In genomic region chr4:10019521-10020051, GRCh38 we compare ENCODE assay signal across 9 cellular contexts. TPM values are rescaled to one million over a fixed set of nuclear protein-coding genes. Genes with fewer than 3 reads are reported as not detected.
DNase-seq lines count a peak whose midpoint lies in the region; ATAC-seq and TF ChIP-seq lines count a peak whose summit lies in the region.
"Had no signal": no experiment of that assay in that cellular context is flagged by ENCODE, and none has a peak within 500 bp of the region (broad histone marks: within the 10 kb centered on the region; RNA-seq: fewer than 3 reads in every experiment).

No MANE protein-coding gene starts in this region.

- intact Hi-C loops in sigmoid colon (cut with DNase I): loop anchor here (1.0 to 5.0 kb wide), 3 partner anchors 98 to 383 kb away; no protein-coding TSS in a partner anchor

- 73 to 78% methylated on average over 9 of the region's 9 CpGs for WGBS in sigmoid colon, 2 donors

- no peak for DNase-seq in H7
- no peak for DNase-seq in WTC11 (ENCODE audit: low spot score)
- DNase-seq in cardiac muscle cell (ENCODE audit: low read depth in 1 of 2, low spot score in 1 of 2): no peak
- DNase-seq in sigmoid colon: peak; percentile 82
- no peak for DNase-seq in GM20000 (ENCODE audit: low spot score)
- DNase-seq in cerebellar nuclear complex (lab: John Stamatoyannopoulos, UW): no peak

- H3K27me3 Mint-ChIP-seq in WTC11 (ENCODE audit: low read depth): peaks cover 17% of the 10 kb centered on the region

- no peaks in the 10 kb centered on the region for H3K36me3 ChIP-seq in H7 (replicated peaks; ENCODE audit: control insufficient read depth, insufficient read depth, low read length)
- H3K36me3 ChIP-seq in cardiac muscle cell: no peaks in the 10 kb centered on the region
- no peaks in the 10 kb centered on the region for H3K36me3 ChIP-seq in sigmoid colon

- CTCF ChIA-PET in WTC11 (lab: Charles Lee): interaction anchor here (0.7 to 1.3 kb wide), 8 partner anchors 15 to 315 kb away, joined by 3 to 7 read pairs (median 3); no protein-coding TSS in a partner anchor

- POLR2A ChIA-PET in WTC11 (lab: Charles Lee): interaction anchor here (0.6 kb wide), 1 partner anchor 275 kb away, joined by 3 read pairs; no protein-coding TSS in a partner anchor

- peaks cover 9% of the 10 kb centered on the region for H3K4me1 Mint-ChIP-seq in WTC11

- peak in 2 of 4 donors; percentile 52 to 70 for TF ChIP-seq EP300 in sigmoid colon (IDR thresholded peaks at IDR 0.05)

- H3K27ac ChIP-seq in cardiac muscle cell: no peak overlapping the region
- peak overlapping the region; percentile 84 to 91 (median 88) for H3K27ac ChIP-seq in sigmoid colon
- H3K27ac ChIP-seq: SK-N-MC had no signal

- H3K9me3 ChIP-seq in cardiac muscle cell (ENCODE audit: low read depth) (no peaks in the 10 kb centered on the region), sigmoid colon (no peaks in the 10 kb centered on the region)

- H3K4me1 ChIP-seq in cardiac muscle cell (ENCODE audit: low read depth): no peaks in the 10 kb centered on the region
- H3K4me1 ChIP-seq in sigmoid colon: peaks cover 0 to 23% (median 18%) of the 10 kb centered on the region in 4 donors

- no peak for TF ChIP-seq CTCF in WTC11 (IDR thresholded peaks at IDR 0.05)
- TF ChIP-seq CTCF in cardiac muscle cell (IDR thresholded peaks at IDR 0.05; ENCODE audit: low read depth, low read length): no peak
- TF ChIP-seq CTCF in sigmoid colon (IDR thresholded peaks at IDR 0.05): no peak
- no peak for TF ChIP-seq CTCF in GM20000 (IDR thresholded peaks at IDR 0.05; ENCODE audit: extremely low read depth, missing control alignments)

- ATAC-seq in WTC11 (no peak), HG03139 (IDR thresholded peaks at IDR 0.05; ENCODE audit: unreplicated experiment) (no peak), GM21360 (IDR thresholded peaks at IDR 0.05; ENCODE audit: unreplicated experiment) (no peak)

- no peaks in the 10 kb centered on the region for H3K9me3 Mint-ChIP-seq in WTC11

- H3K27me3 ChIP-seq in H7 (ENCODE audit: control insufficient read depth, insufficient read depth, low read length) (peaks cover 6% of the 10 kb centered on the region), cardiac muscle cell (no peaks in the 10 kb centered on the region), sigmoid colon (no peaks in the 10 kb centered on the region)

- peak overlapping the region; percentile 69 for H3K4me3 Mint-ChIP-seq in WTC11

- H3K4me3 ChIP-seq in H7 (ENCODE audit: insufficient read depth, low read depth, low read length) (peak overlapping the region; percentile 46; the same call in 1 of the 2 replicates), cardiac muscle cell (peak overlapping the region; percentile 19), sigmoid colon (peak overlapping the region; percentile 33 to 50 (median 48))
- H3K4me3 ChIP-seq: SK-N-MC had no signal

- no peaks in the 10 kb centered on the region for H3K36me3 Mint-ChIP-seq in WTC11

- no peak for TF ChIP-seq POLR2A in sigmoid colon (IDR thresholded peaks at IDR 0.05)

- H3K27ac Mint-ChIP-seq in WTC11: no peak overlapping the region

TF ChIP-seq in WTC11, 78 proteins besides CTCF, POLR2A, EP300 and RAD21 (continues in another document):
- TF ChIP-seq GRHL2 (CRISPR knock-in tag; IDR thresholded peaks at IDR 0.05; ENCODE audit: insufficient replicate concordance, severe bottlenecking) (no peak), ZMAT4 (CRISPR knock-in tag; IDR thresholded peaks at IDR 0.05) (no peak), ATF2 (CRISPR knock-in tag; IDR thresholded peaks at IDR 0.05; ENCODE audit: borderline replicate concordance, low read depth) (no peak), HMGXB4 (CRISPR knock-in tag; IDR thresholded peaks at IDR 0.05) (no peak), RELA (CRISPR knock-in tag; IDR thresholded peaks at IDR 0.05; ENCODE audit: borderline replicate concordance) (no peak), NR2C2 (CRISPR knock-in tag; IDR thresholded peaks at IDR 0.05) (no peak), TEAD4 (CRISPR knock-in tag; IDR thresholded peaks at IDR 0.05) (no peak), ZBTB21 (CRISPR knock-in tag; IDR thresholded peaks at IDR 0.05; ENCODE audit: borderline replicate concordance) (no peak), AR (CRISPR knock-in tag; IDR thresholded peaks at IDR 0.05) (no peak), ZNF416 (CRISPR knock-in tag; IDR thresholded peaks at IDR 0.05) (no peak), TCF7 (CRISPR knock-in tag; IDR thresholded peaks at IDR 0.05; ENCODE audit: low read depth) (no peak), PREB (CRISPR knock-in tag; IDR thresholded peaks at IDR 0.05; ENCODE audit: borderline replicate concordance) (no peak), CDX4 (CRISPR knock-in tag; IDR thresholded peaks at IDR 0.05; ENCODE audit: borderline replicate concordance) (no peak), ZNF121 (CRISPR knock-in tag; IDR thresholded peaks at IDR 0.05) (no peak; the same call in 1 of the 2 replicates), ZNF396 (CRISPR knock-in tag; IDR thresholded peaks at IDR 0.05; ENCODE audit: borderline replicate concordance) (no peak)

RNA-seq across cellular contexts. Expression of gene SLC2A9, which starts 1.7 kb away (rescaled TPM):
- total RNA-seq in H7 (2014; rRNA removed; shearing (Covaris generic)): 0.26 TPM in 1 of 2 replicates, not detected in the other
- total RNA-seq in WTC11 (2021) (0.64 TPM in 1 of 3 replicates, not detected in the others), cardiac muscle cell (0.42 and 0.95 TPM in 2 replicates), sigmoid colon (1 to 10 TPM; 3.9 to 6.7 (median 5.8) TPM)
- polyA plus RNA-seq in cardiac muscle cell (1.1 and 1.3 TPM in 2 replicates), sigmoid colon (1 to 10 TPM in 1 of 3 donors, under 1 TPM in 1, not detected in 1; 0.92 to 4.8 TPM)
